ENCODE assay signal across 1 cellular context in genomic region chr16:630024-630814, GRCh38.
TF ChIP-seq lines count a peak whose summit lies in the region.

No MANE protein-coding gene starts in this region.

TF ChIP-seq in HepG2, 621 proteins besides CTCF, POLR2A, EP300 and RAD21 (continued from another document and continues in another):
- TF ChIP-seq ZNF547 (CRISPR knock-in tag; IDR thresholded peaks at IDR 0.05) (0 out of 2 replicates have a peak, but pooled peaks have one; percentile 31), KLF11 (CRISPR knock-in tag; IDR thresholded peaks at IDR 0.05) (no peak), CHCHD3 (CRISPR knock-in tag; IDR thresholded peaks at IDR 0.05) (no peak), RBAK (CRISPR knock-in tag; IDR thresholded peaks at IDR 0.05) (peak; percentile 36; the same call in 1 of the 2 replicates), PAX8 (CRISPR knock-in tag; IDR thresholded peaks at IDR 0.05; ENCODE audit: borderline replicate concordance) (0 out of 2 replicates have a peak, but pooled peaks have one; percentile 73), SNAI1 (CRISPR knock-in tag; IDR thresholded peaks at IDR 0.05; ENCODE audit: borderline replicate concordance) (peak; percentile 83; the same call in 1 of the 2 replicates), PRDM10 (CRISPR knock-in tag; IDR thresholded peaks at IDR 0.05; ENCODE audit: low read depth) (no peak), HDAC1 (CRISPR knock-in tag; IDR thresholded peaks at IDR 0.05) (peak; percentile 53), KDM2A (CRISPR knock-in tag; IDR thresholded peaks at IDR 0.05; ENCODE audit: borderline replicate concordance, low read depth) (peak; percentile 59), MYC (CRISPR knock-in tag; IDR thresholded peaks at IDR 0.05; ENCODE audit: borderline replicate concordance) (peak; percentile 68; the same call in 1 of the 2 replicates), HNF4A (CRISPR knock-in tag; IDR thresholded peaks at IDR 0.05) (peak; percentile 66), NR0B2 (CRISPR knock-in tag; IDR thresholded peaks at IDR 0.05) (0 out of 2 replicates have a peak, but pooled peaks have one; percentile 20), ATF5 (CRISPR knock-in tag; IDR thresholded peaks at IDR 0.05; ENCODE audit: low read depth) (0 out of 2 replicates have a peak, but pooled peaks have one; percentile 36), JUNB (CRISPR knock-in tag; IDR thresholded peaks at IDR 0.05; ENCODE audit: borderline replicate concordance) (0 out of 2 replicates have a peak, but pooled peaks have one; percentile 17), ZNF281 (CRISPR knock-in tag; IDR thresholded peaks at IDR 0.05; ENCODE audit: borderline replicate concordance) (peak; percentile 97), YEATS2 (CRISPR knock-in tag; IDR thresholded peaks at IDR 0.05; ENCODE audit: borderline replicate concordance) (no peak), ZNF746 (CRISPR knock-in tag; IDR thresholded peaks at IDR 0.05) (no peak), ZMAT3 (CRISPR knock-in tag; conservative IDR thresholded peaks at IDR 0.05) (no peak), ZNF121 (CRISPR knock-in tag; IDR thresholded peaks at IDR 0.05) (0 out of 2 replicates have a peak, but pooled peaks have one; percentile 26), POGK (CRISPR knock-in tag; conservative IDR thresholded peaks at IDR 0.05) (no peak; the same call in 1 of the 2 replicates), DBP (CRISPR knock-in tag; IDR thresholded peaks at IDR 0.05; ENCODE audit: not compliant biosample characterization) (peak; percentile 41), UBTF (CRISPR knock-in tag; IDR thresholded peaks at IDR 0.05) (peak; percentile 68), ZNF274 (CRISPR knock-in tag; IDR thresholded peaks at IDR 0.05) (0 out of 2 replicates have a peak, but pooled peaks have one; percentile 21), ZNF136 (CRISPR knock-in tag; IDR thresholded peaks at IDR 0.05; ENCODE audit: low read depth) (no peak), AHDC1 (CRISPR knock-in tag; IDR thresholded peaks at IDR 0.05; ENCODE audit: borderline replicate concordance) (no peak), ZNF276 (CRISPR knock-in tag; IDR thresholded peaks at IDR 0.05; ENCODE audit: low read depth) (peak; percentile 28; the same call in 1 of the 2 replicates), KAT2B (IDR thresholded peaks at IDR 0.05; ENCODE audit: borderline replicate concordance, low read depth, low read length) (no peak), MYNN (CRISPR knock-in tag; IDR thresholded peaks at IDR 0.05; ENCODE audit: low read depth) (no peak), ZNF749 (CRISPR knock-in tag; IDR thresholded peaks at IDR 0.05; ENCODE audit: borderline replicate concordance) (0 out of 2 replicates have a peak, but pooled peaks have one; percentile 1), MXD1 (CRISPR knock-in tag; IDR thresholded peaks at IDR 0.05) (0 out of 2 replicates have a peak, but pooled peaks have one; percentile 17)
